Comparison of ENCODE assay signal across 14 cellular contexts in the genomic region with DNA sequence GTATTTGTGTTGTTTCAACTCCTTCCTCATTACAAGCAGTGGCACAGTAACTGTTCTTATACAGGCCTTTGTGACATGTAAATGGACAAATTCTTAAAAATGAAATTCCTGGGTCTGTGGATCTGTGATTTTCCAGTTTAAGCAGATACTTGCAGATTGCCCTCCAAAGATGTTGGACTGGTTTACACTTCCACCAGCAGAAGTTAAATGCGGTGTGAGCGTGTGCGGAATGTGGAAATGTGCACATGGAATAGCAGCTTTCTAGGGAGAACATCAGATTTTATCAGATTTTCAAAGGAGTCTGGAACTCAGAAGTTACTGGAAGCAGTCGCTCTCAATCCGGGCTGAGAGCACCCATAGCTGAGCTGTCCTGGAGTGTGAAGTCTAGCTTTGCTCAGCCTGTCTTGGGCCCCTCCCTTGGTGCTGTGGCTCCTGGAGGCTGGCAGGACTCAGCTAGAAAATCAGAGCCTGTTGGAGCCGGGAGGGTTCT.
DNase-seq lines count a peak whose midpoint lies in the region; ATAC-seq, FAIRE-seq and TF ChIP-seq lines count a peak whose summit lies in the region.
"Had no signal": no experiment of that assay in that cellular context is flagged by ENCODE, and none has a peak within 500 bp of the region (broad histone marks: within the 10 kb centered on the region; RNA-seq: fewer than 3 reads in every experiment).

No MANE protein-coding gene starts in this region.

- peaks cover 4% of the 10 kb centered on the region for H3K36me3 Mint-ChIP-seq in IgD-negative memory B cell
- H3K36me3 Mint-ChIP-seq in neural progenitor cell, result no peaks in the 10 kb centered on the region
- H3K36me3 Mint-ChIP-seq in stimulated activated effector memory CD8-positive, alpha-beta T cell treated with anti-CD3 and anti-CD28 coated beads, Interleukin-12 subunit alpha, Interleukin-12 subunit beta, amount 100 ng/mL, for 72 hours, result no peaks in the 10 kb centered on the region
- no peaks in the 10 kb centered on the region for H3K36me3 Mint-ChIP-seq in activated CD4-positive, alpha-beta memory T cell treated with anti-CD3 and anti-CD28 coated beads, Interleukin-2, amount 10 ng/mL, durations not matched to agents 7 days and 5 days (ENCODE audit: low read depth)

- H3K4me3 Mint-ChIP-seq in IgD-negative memory B cell, result no peak overlapping the region
- no peak overlapping the region for H3K4me3 Mint-ChIP-seq in neural progenitor cell
- H3K4me3 Mint-ChIP-seq in stimulated activated effector memory CD8-positive, alpha-beta T cell treated with anti-CD3 and anti-CD28 coated beads, Interleukin-12 subunit alpha, Interleukin-12 subunit beta, amount 100 ng/mL, for 72 hours, result no peak overlapping the region
- no peak overlapping the region for H3K4me3 Mint-ChIP-seq in activated CD4-positive, alpha-beta memory T cell treated with anti-CD3 and anti-CD28 coated beads, Interleukin-2, amount 10 ng/mL, durations not matched to agents 7 days and 5 days
- H3K4me3 Mint-ChIP-seq: CD14-positive monocyte had no signal

- H2AFZ ChIP-seq in K562 (ENCODE audit: low read depth, low read length), result no peak overlapping the region
- no peak overlapping the region for H2AFZ ChIP-seq in neural progenitor cell (replicated peaks)

- H3K4me3 ChIP-seq in K562, result no peak overlapping the region
- no peak overlapping the region for H3K4me3 ChIP-seq in neural progenitor cell
- H3K4me3 ChIP-seq in tibial nerve, result no peak overlapping the region

- H4K20me1 ChIP-seq in K562 (replicated peaks; ENCODE audit: control insufficient read depth, insufficient read depth, low read length), result no peaks in the 10 kb centered on the region
- no peaks in the 10 kb centered on the region for H4K20me1 ChIP-seq in neural progenitor cell (ENCODE audit: low read depth)

- peaks cover 91% of the 10 kb centered on the region; the same call in 2 of the 3 replicates for H3K36me3 ChIP-seq in K562 (ENCODE audit: control insufficient read depth, insufficient read depth, low read length)
- H3K36me3 ChIP-seq in neural progenitor cell, result no peaks in the 10 kb centered on the region
- peaks cover 0 to 4% (median 0%) of the 10 kb centered on the region in 3 donors for H3K36me3 ChIP-seq in tibial nerve

- peaks cover 0 to 6% (median 3%) of the 10 kb centered on the region in 3 donors for H3K4me1 Mint-ChIP-seq in IgD-negative memory B cell
- peaks cover 24% of the 10 kb centered on the region for H3K4me1 Mint-ChIP-seq in neural progenitor cell
- H3K4me1 Mint-ChIP-seq in stimulated activated effector memory CD8-positive, alpha-beta T cell treated with anti-CD3 and anti-CD28 coated beads, Interleukin-12 subunit alpha, Interleukin-12 subunit beta, amount 100 ng/mL, for 72 hours, result no peaks in the 10 kb centered on the region
- H3K4me1 Mint-ChIP-seq in activated CD4-positive, alpha-beta memory T cell treated with anti-CD3 and anti-CD28 coated beads, Interleukin-2, amount 10 ng/mL, durations not matched to agents 7 days and 5 days, result peaks cover 9% of the 10 kb centered on the region

- H3K9ac ChIP-seq in K562 (ENCODE audit: insufficient read depth in 1 of 2, low read depth in 2 of 2, low read length in 2 of 2) (no peak overlapping the region), neural progenitor cell (no peak overlapping the region)

- POLR2A ChIA-PET in K562 (lab: Yijun Ruan, JAX), result interaction anchor here (1.0 to 2.1 kb wide), 2 partner anchors 188 to 191 kb away, joined by 5 to 9 read pairs; no protein-coding TSS in a partner anchor
- POLR2A ChIA-PET in activated CD4-positive, alpha-beta memory T cell treated with anti-CD3 and anti-CD28 coated beads, Interleukin-2, amount 10 ng/mL, durations not matched to agents 7 days and 5 days (lab: Charles Lee), result no interaction called here

- H3K9me1 ChIP-seq in K562 (ENCODE audit: control insufficient read depth, insufficient read depth, low read length), result no peaks in the 10 kb centered on the region

- BruUV-seq in K562 (replicated peaks; lab: Mats Ljungman, UMichigan), result no TSS peak

- intact Hi-C loops in K562 (cut with micrococcal nuclease), result loop anchor here (5.0 kb wide), 1 partner anchor 45 kb away; no protein-coding TSS in a partner anchor

- H3K79me2 ChIP-seq in K562 (ENCODE audit: control insufficient read depth, insufficient read depth, low read length) (peaks cover 15% of the 10 kb centered on the region; the same call in 2 of the 3 replicates), neural progenitor cell (ENCODE audit: low read depth) (no peaks in the 10 kb centered on the region)

- H3K27me3 ChIP-seq in K562 (ENCODE audit: control insufficient read depth in 2 of 2, insufficient read depth in 2 of 2, low read length in 2 of 2), result no peaks in the 10 kb centered on the region
- H3K27me3 ChIP-seq in neural progenitor cell, result no peaks in the 10 kb centered on the region
- H3K27me3 ChIP-seq in tibial nerve, result no peaks in the 10 kb centered on the region

- peak overlapping the region in 2 of 3 donors; percentile 4 to 38 for H3K27ac Mint-ChIP-seq in IgD-negative memory B cell
- H3K27ac Mint-ChIP-seq in neural progenitor cell, result peak overlapping the region; percentile 84
- peak overlapping the region; percentile 45 for H3K27ac Mint-ChIP-seq in stimulated activated effector memory CD8-positive, alpha-beta T cell treated with anti-CD3 and anti-CD28 coated beads, Interleukin-12 subunit alpha, Interleukin-12 subunit beta, amount 100 ng/mL, for 72 hours
- H3K27ac Mint-ChIP-seq in activated CD4-positive, alpha-beta memory T cell treated with anti-CD3 and anti-CD28 coated beads, Interleukin-2, amount 10 ng/mL, durations not matched to agents 7 days and 5 days, result no peak overlapping the region

- H3K27me3 Mint-ChIP-seq in IgD-negative memory B cell, result no peaks in the 10 kb centered on the region
- H3K27me3 Mint-ChIP-seq in neural progenitor cell (ENCODE audit: insufficient read depth, low read depth), result no peaks in the 10 kb centered on the region
- no peaks in the 10 kb centered on the region for H3K27me3 Mint-ChIP-seq in activated CD4-positive, alpha-beta memory T cell treated with anti-CD3 and anti-CD28 coated beads, Interleukin-2, amount 10 ng/mL, durations not matched to agents 7 days and 5 days

- no peak overlapping the region for H3K27ac ChIP-seq in K562 (ENCODE audit: extremely low read depth, low read depth, low read length)
- no peak overlapping the region for H3K27ac ChIP-seq in neural progenitor cell
- no peak overlapping the region for H3K27ac ChIP-seq in tibial nerve

- TF ChIP-seq EP300 in K562 (IDR thresholded peaks at IDR 0.05; ENCODE audit: low read length) (no peak), tibial nerve (IDR thresholded peaks at IDR 0.05) (no peak)

- CTCF ChIA-PET in K562 (lab: Yijun Ruan, JAX; ENCODE audit: low intra/inter-chr PET ratio), result interaction anchor here (1.3 to 7.8 kb wide), 4 partner anchors 10 to 190 kb away, joined by 5 to 108 read pairs (median 15); no protein-coding TSS in a partner anchor
- CTCF ChIA-PET in activated CD4-positive, alpha-beta memory T cell treated with anti-CD3 and anti-CD28 coated beads, Interleukin-2, amount 10 ng/mL, durations not matched to agents 7 days and 5 days (lab: Charles Lee), result interaction anchor here (0.8 to 6.6 kb wide), 13 partner anchors 12 to 206 kb away, joined by 3 to 96 read pairs (median 9); partner anchors contain the start of genes HMGXB3 and TIGD6

- ATAC-seq in K562, result no peak; the same call in 2 of the 3 replicates
- ATAC-seq in stimulated activated effector memory CD8-positive, alpha-beta T cell treated with anti-CD3 and anti-CD28 coated beads, Interleukin-12 subunit alpha, Interleukin-12 subunit beta, amount 100 ng/mL, for 72 hours, result no peak
- no peak for ATAC-seq in GM21390 (IDR thresholded peaks at IDR 0.05; ENCODE audit: unreplicated experiment)

- H3K4me1 ChIP-seq in K562 (replicated peaks in 1 of 2; ENCODE audit: control insufficient read depth in 2 of 2, insufficient read depth in 2 of 2, low read length in 2 of 2) (no peaks in the 10 kb centered on the region), neural progenitor cell (no peaks in the 10 kb centered on the region), tibial nerve (peaks cover 0 to 11% (median 2%) of the 10 kb centered on the region in 4 donors)

- no peak for TF ChIP-seq POLR2A in K562 (conservative IDR thresholded peaks at IDR 0.05)
- no peak for TF ChIP-seq POLR2A in tibial nerve (IDR thresholded peaks at IDR 0.05)

- no peaks in the 10 kb centered on the region for H3K9me3 ChIP-seq in K562 (replicated peaks; ENCODE audit: control insufficient read depth, insufficient read depth, low read depth, low read length)
- no peaks in the 10 kb centered on the region for H3K9me3 ChIP-seq in neural progenitor cell (ENCODE audit: low read depth)
- no peaks in the 10 kb centered on the region for H3K9me3 ChIP-seq in tibial nerve

- no peaks in the 10 kb centered on the region for H3F3A ChIP-seq in neural progenitor cell (ENCODE audit: low read depth)

- no peak for TF ChIP-seq RAD21 in K562 (CRISPR knock-in tag; conservative IDR thresholded peaks at IDR 0.05 in 1 of 2, IDR thresholded peaks at IDR 0.05 in 1 of 2)

- 93% methylated on average over 6 of the region's 6 CpGs for WGBS in K562 (ENCODE audit: insufficient coverage, low coverage, missing lambda C conversion rate)
- 87 to 89% methylated on average over 6 of the region's 6 CpGs for WGBS in tibial nerve, 2 donors

- H3K9me3 Mint-ChIP-seq in IgD-negative memory B cell (no peaks in the 10 kb centered on the region), neural progenitor cell (no peaks in the 10 kb centered on the region)
- H3K9me3 Mint-ChIP-seq in stimulated activated effector memory CD8-positive, alpha-beta T cell treated with anti-CD3 and anti-CD28 coated beads, Interleukin-12 subunit alpha, Interleukin-12 subunit beta, amount 100 ng/mL, for 72 hours, result no peaks in the 10 kb centered on the region
- H3K9me3 Mint-ChIP-seq in activated CD4-positive, alpha-beta memory T cell treated with anti-CD3 and anti-CD28 coated beads, Interleukin-2, amount 10 ng/mL, durations not matched to agents 7 days and 5 days, result no peaks in the 10 kb centered on the region
- H3K9me3 Mint-ChIP-seq: CD14-positive monocyte had no signal

- H3K4me2 ChIP-seq in K562 (ENCODE audit: insufficient read depth, low read length), result no peak overlapping the region
- no peak overlapping the region for H3K4me2 ChIP-seq in neural progenitor cell

- no peak for DNase-seq in K562 (ENCODE audit: extremely low read depth in 1 of 4, low spot score in 3 of 4)
- DNase-seq in neural progenitor cell (ENCODE audit: low spot score), result no peak
- no peak for DNase-seq in stimulated activated effector memory CD8-positive, alpha-beta T cell treated with anti-CD3 and anti-CD28 coated beads, Interleukin-12 subunit alpha, Interleukin-12 subunit beta, amount 100 ng/mL, for 72 hours (ENCODE audit: low spot score in 2 of 2)
- no peak for DNase-seq in tibial nerve (ENCODE audit: low spot score in 2 of 2)
- DNase-seq in activated CD4-positive, alpha-beta memory T cell treated with anti-CD3 and anti-CD28 coated beads, Interleukin-2, amount 10 ng/mL, durations not matched to agents 7 days and 5 days, result no peak
- DNase-seq: ACHN, AML-193, H7, NCI-H1417 treated with DMSO at 0.1 percent for 48 hours, NCI-H774, PC-3 had no signal

- FAIRE-seq in K562 (lab: Jason Lieb, UNC), result peak; percentile 19

- TF ChIP-seq CTCF in K562 (IDR thresholded peaks at IDR 0.05 in 2 of 3, conservative IDR thresholded peaks at IDR 0.05 in 1 of 3; ENCODE audit: insufficient read depth in 2 of 3, low read depth in 1 of 3, low read length in 3 of 3) (no peak), neural progenitor cell (IDR thresholded peaks at IDR 0.05) (no peak), tibial nerve (IDR thresholded peaks at IDR 0.05) (no peak)

- in situ Hi-C loops in K562 (cut with MboI), result loop anchor here (5.0 kb wide), 1 partner anchor 190 kb away; no protein-coding TSS in a partner anchor
